ENCODE assay signal across 9 cellular contexts in the genomic region with DNA sequence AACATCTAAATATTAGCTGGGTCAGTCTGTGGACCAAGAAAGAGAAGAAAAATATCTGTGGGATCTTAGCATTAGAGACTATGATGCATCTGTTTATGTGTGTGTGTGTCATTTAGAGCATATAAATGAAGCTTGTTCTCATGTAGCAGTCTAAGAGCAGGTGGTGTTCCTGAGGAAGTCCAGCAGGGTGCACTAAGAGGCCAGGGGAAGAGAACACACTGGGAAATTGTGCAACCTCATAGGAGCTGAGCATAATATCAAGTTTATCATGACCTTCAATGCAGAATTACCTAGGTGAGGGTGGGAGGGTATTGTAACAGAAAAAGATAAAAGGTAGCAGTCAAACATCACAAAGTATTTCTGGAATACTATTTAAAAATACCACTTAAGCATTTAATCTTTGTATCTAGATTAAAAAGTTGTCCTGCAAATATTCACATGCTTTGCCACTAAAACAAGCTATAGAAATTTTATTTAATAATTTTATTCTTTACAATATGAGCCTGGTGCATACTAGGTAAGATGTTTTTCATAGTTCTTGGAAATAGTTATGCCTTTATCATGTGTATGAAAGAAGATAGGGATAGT.
DNase-seq lines count a peak whose midpoint lies in the region; ATAC-seq, FAIRE-seq and TF ChIP-seq lines count a peak whose summit lies in the region.
"Had no signal": no experiment of that assay in that cellular context is flagged by ENCODE, and none has a peak within 500 bp of the region (broad histone marks: within the 10 kb centered on the region; RNA-seq: fewer than 3 reads in every experiment).

No MANE protein-coding gene starts in this region.

- no peak for TF ChIP-seq POLR2A in GM12891 (IDR thresholded peaks at IDR 0.05; ENCODE audit: low read depth, low read length)

- peak; percentile 89 for ATAC-seq in HG02642 (IDR thresholded peaks at IDR 0.05; ENCODE audit: poor library complexity, unreplicated experiment)

- no peak for FAIRE-seq in GM12891 (lab: Jason Lieb, UNC)

- H3K27ac ChIP-seq in 22Rv1, result no peak overlapping the region
- H3K27ac ChIP-seq: thoracic aorta had no signal

- H3K4me3 ChIP-seq in fibroblast of the aortic adventitia (ENCODE audit: low read depth, low read length), result no peak overlapping the region
- H3K4me3 ChIP-seq: thoracic aorta had no signal

- peak; percentile 85 for TF ChIP-seq CTCF in 22Rv1 (IDR thresholded peaks at IDR 0.05)
- TF ChIP-seq CTCF in GM12873 (IDR thresholded peaks at IDR 0.05; ENCODE audit: insufficient read depth, low read depth, low read length, missing control alignments), result peak; percentile 56
- TF ChIP-seq CTCF in fibroblast of the aortic adventitia (IDR thresholded peaks at IDR 0.05; ENCODE audit: insufficient read depth, low read length), result peak; percentile 70

- DNase-seq in NCI-H1105 (lab: John Stamatoyannopoulos, UW), result peak; percentile 71
- peak; percentile 31 for DNase-seq in SHP77 treated with DMSO at 0.1 percent for 48 hours (lab: John Stamatoyannopoulos, UW)
- DNase-seq in fibroblast of the aortic adventitia (ENCODE audit: low read depth), result peak; percentile 63
- peak; percentile 59 for DNase-seq in pons (ENCODE audit: low spot score)
- DNase-seq in GM12891 (ENCODE audit: insufficient read length, low spot score), result no peak

TF ChIP-seq in GM12891, 5 proteins besides CTCF, POLR2A, EP300 and RAD21:
- TF ChIP-seq PAX5 (IDR thresholded peaks at IDR 0.05; ENCODE audit: insufficient read depth, low read length, severe bottlenecking) (no peak), POU2F2 (IDR thresholded peaks at IDR 0.05; ENCODE audit: low read depth, low read length) (no peak), POLR2AphosphoS5 (IDR thresholded peaks at IDR 0.05; ENCODE audit: low read depth, low read length) (no peak), TAF1 (IDR thresholded peaks at IDR 0.05; ENCODE audit: low read depth, low read length) (no peak), SPI1 (IDR thresholded peaks at IDR 0.05; ENCODE audit: low read depth, low read length) (no peak)
